1 cellular context compared by ENCODE assay signal in the genomic region with DNA sequence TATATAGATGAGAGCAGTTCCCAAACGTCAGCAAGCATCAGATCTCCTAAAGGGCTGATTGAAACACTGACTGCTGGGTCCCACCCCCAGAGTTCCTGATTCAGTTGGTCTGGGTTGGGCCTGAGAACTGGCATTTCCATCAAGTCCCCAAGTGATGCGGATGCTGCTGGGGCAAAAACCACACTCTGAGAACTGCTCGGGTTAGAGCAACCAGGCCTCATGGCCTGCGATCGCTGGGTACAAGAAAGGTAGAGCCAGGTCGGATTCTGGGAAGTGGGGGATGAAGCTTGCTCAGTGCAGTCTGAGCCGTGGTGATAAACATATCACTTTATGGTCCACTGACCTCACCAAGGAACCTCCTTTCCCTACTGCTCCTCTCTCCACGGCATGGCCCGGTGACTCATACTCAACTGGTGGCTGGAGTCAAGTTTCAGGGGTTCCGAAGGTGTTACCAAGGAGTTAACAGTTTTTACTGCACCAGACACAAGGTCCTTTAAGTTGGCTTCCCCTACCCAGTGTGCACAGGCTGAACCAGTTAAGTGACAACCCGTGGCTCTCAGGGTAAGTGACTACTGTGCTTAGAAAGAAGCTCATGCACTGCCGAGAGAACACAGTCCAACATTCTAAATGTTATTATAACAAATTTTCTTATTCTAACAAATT.
TF ChIP-seq lines count a peak whose summit lies in the region.

No MANE protein-coding gene starts in this region.

TF ChIP-seq in K562, 482 proteins besides CTCF, POLR2A, EP300 and RAD21 (continued from another document and continues in another):
- TF ChIP-seq, protein P1, sequence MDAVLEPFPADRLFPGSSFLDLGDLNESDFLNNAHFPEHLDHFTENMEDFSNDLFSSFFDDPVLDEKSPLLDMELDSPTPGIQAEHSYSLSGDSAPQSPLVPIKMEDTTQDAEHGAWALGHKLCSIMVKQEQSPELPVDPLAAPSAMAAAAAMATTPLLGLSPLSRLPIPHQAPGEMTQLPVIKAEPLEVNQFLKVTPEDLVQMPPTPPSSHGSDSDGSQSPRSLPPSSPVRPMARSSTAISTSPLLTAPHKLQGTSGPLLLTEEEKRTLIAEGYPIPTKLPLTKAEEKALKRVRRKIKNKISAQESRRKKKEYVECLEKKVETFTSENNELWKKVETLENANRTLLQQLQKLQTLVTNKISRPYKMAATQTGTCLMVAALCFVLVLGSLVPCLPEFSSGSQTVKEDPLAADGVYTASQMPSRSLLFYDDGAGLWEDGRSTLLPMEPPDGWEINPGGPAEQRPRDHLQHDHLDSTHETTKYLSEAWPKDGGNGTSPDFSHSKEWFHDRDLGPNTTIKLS (IDR thresholded peaks at IDR 0.05; ENCODE audit: borderline replicate concordance, low read depth) = peak; percentile 32; the same call in 1 of the 2 replicates
- TF ChIP-seq RBBP5 (IDR thresholded peaks at IDR 0.05; ENCODE audit: borderline replicate concordance, insufficient read depth, low read length, poor library complexity, severe bottlenecking) = peak; percentile 61
- peak; percentile 93 for TF ChIP-seq LEF1 (IDR thresholded peaks at IDR 0.05)
- TF ChIP-seq MYBL2 (IDR thresholded peaks at IDR 0.05; ENCODE audit: low read depth) = no peak; the same call in 1 of the 2 replicates
- no peak for TF ChIP-seq MYBL2 (CRISPR knock-in tag; IDR thresholded peaks at IDR 0.05; ENCODE audit: borderline replicate concordance)
- no peak for TF ChIP-seq KLF10 (CRISPR knock-in tag; IDR thresholded peaks at IDR 0.05)
- no peak; the same call in 1 of the 2 replicates for TF ChIP-seq ZNF12 (CRISPR knock-in tag; IDR thresholded peaks at IDR 0.05)
- TF ChIP-seq ZNF165 (CRISPR knock-in tag; IDR thresholded peaks at IDR 0.05; ENCODE audit: borderline replicate concordance) = no peak
- no peak for TF ChIP-seq ZNF551 (CRISPR knock-in tag; IDR thresholded peaks at IDR 0.05)
- 0 out of 2 replicates have a peak, but pooled peaks have one; percentile 8 for TF ChIP-seq ZNF384 (IDR thresholded peaks at IDR 0.05; ENCODE audit: low read depth, low read length)
- TF ChIP-seq ZNF23 (CRISPR knock-in tag; IDR thresholded peaks at IDR 0.05) = no peak
- peak; percentile 99 for TF ChIP-seq ATF3 (IDR thresholded peaks at IDR 0.05)
- TF ChIP-seq ATF3 (CRISPR knock-in tag; conservative IDR thresholded peaks at IDR 0.05) = peak; percentile 98
- TF ChIP-seq ZNF224 (CRISPR knock-in tag; IDR thresholded peaks at IDR 0.05) = no peak
- peak in 1 of 2 experiments; percentile 87; a peak in 2 of 3 replicates for TF ChIP-seq CBX3 (IDR thresholded peaks at IDR 0.05; ENCODE audit: borderline replicate concordance in 1 of 2, low read length in 2 of 2)
- TF ChIP-seq RFX5 (IDR thresholded peaks at IDR 0.05; ENCODE audit: low read depth, low read length) = no peak
- TF ChIP-seq ZBTB33 (CRISPR knock-in tag; IDR thresholded peaks at IDR 0.05) = no peak
- TF ChIP-seq ZNF512 (tag; IDR thresholded peaks at IDR 0.05) = no peak
- TF ChIP-seq HNRNPK (IDR thresholded peaks at IDR 0.05; ENCODE audit: low read depth, low read length, poor library complexity, severe bottlenecking) = no peak
- no peak for TF ChIP-seq TFE3 (CRISPR knock-in tag; IDR thresholded peaks at IDR 0.05)
- TF ChIP-seq DNMT1 (IDR thresholded peaks at IDR 0.05) = no peak
- no peak for TF ChIP-seq ZNF507 (tag; conservative IDR thresholded peaks at IDR 0.05)
- no peak for TF ChIP-seq TCF7L2 (IDR thresholded peaks at IDR 0.05; ENCODE audit: low read depth, low read length)
- TF ChIP-seq CREB1 (IDR thresholded peaks at IDR 0.05) = peak; percentile 70
- 0 out of 2 replicates have a peak, but pooled peaks have one; percentile 27 for TF ChIP-seq CREB1 (CRISPR knock-in tag; IDR thresholded peaks at IDR 0.05)
- no peak for TF ChIP-seq TSC22D4 (tag; IDR thresholded peaks at IDR 0.05)
- TF ChIP-seq CTBP1 (IDR thresholded peaks at IDR 0.05; ENCODE audit: borderline replicate concordance) = peak; percentile 99
- 0 out of 2 replicates have a peak, but pooled peaks have one; percentile 62 for TF ChIP-seq CBX5 (IDR thresholded peaks at IDR 0.05; ENCODE audit: borderline replicate concordance, low read depth)
- peak; percentile 92 for TF ChIP-seq SOX6 (IDR thresholded peaks at IDR 0.05)
- TF ChIP-seq, protein P2, sequence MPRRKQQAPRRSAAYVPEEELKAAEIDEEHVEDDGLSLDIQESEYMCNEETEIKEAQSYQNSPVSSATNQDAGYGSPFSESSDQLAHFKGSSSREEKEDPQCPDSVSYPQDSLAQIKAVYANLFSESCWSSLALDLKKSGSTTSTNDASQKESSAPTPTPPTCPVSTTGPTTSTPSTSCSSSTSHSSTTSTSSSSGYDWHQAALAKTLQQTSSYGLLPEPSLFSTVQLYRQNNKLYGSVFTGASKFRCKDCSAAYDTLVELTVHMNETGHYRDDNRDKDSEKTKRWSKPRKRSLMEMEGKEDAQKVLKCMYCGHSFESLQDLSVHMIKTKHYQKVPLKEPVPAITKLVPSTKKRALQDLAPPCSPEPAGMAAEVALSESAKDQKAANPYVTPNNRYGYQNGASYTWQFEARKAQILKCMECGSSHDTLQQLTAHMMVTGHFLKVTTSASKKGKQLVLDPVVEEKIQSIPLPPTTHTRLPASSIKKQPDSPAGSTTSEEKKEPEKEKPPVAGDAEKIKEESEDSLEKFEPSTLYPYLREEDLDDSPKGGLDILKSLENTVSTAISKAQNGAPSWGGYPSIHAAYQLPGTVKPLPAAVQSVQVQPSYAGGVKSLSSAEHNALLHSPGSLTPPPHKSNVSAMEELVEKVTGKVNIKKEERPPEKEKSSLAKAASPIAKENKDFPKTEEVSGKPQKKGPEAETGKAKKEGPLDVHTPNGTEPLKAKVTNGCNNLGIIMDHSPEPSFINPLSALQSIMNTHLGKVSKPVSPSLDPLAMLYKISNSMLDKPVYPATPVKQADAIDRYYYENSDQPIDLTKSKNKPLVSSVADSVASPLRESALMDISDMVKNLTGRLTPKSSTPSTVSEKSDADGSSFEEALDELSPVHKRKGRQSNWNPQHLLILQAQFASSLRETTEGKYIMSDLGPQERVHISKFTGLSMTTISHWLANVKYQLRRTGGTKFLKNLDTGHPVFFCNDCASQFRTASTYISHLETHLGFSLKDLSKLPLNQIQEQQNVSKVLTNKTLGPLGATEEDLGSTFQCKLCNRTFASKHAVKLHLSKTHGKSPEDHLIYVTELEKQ (CRISPR knock-in tag; IDR thresholded peaks at IDR 0.05) = no peak
- TF ChIP-seq CEBPG (CRISPR knock-in tag; IDR thresholded peaks at IDR 0.05) = no peak
- no peak for TF ChIP-seq CEBPG (tag; conservative IDR thresholded peaks at IDR 0.05 in 1 of 2, IDR thresholded peaks at IDR 0.05 in 1 of 2)
- TF ChIP-seq CHD1 (IDR thresholded peaks at IDR 0.05; ENCODE audit: low read length) = peak; percentile 46
- TF ChIP-seq WHSC1 (IDR thresholded peaks at IDR 0.05; ENCODE audit: low read length) = no peak
- no peak for TF ChIP-seq ZBTB26 (CRISPR knock-in tag; IDR thresholded peaks at IDR 0.05)
- peak; percentile 29 for TF ChIP-seq HNRNPLL (IDR thresholded peaks at IDR 0.05; ENCODE audit: low read depth, low read length, poor library complexity, severe bottlenecking)
- TF ChIP-seq ZNF77 (CRISPR knock-in tag; IDR thresholded peaks at IDR 0.05) = no peak
- no peak for TF ChIP-seq NUFIP1 (IDR thresholded peaks at IDR 0.05; ENCODE audit: partially characterized antibody)
- TF ChIP-seq EGR1 (conservative IDR thresholded peaks at IDR 0.05) = peak; percentile 65; the same call in 1 of the 2 replicates
- TF ChIP-seq SNRNP70 (optimal IDR thresholded peaks at IDR 0.05; ENCODE audit: low read depth, low read length) = no peak
- no peak for TF ChIP-seq ZNF354B (CRISPR knock-in tag; IDR thresholded peaks at IDR 0.05)
- TF ChIP-seq NCOA6 (IDR thresholded peaks at IDR 0.05) = peak; percentile 53; the same call in 1 of the 2 replicates
- peak; percentile 10 for TF ChIP-seq BRD9 (IDR thresholded peaks at IDR 0.05; ENCODE audit: low read depth, partially characterized antibody)
- TF ChIP-seq, protein P3, sequence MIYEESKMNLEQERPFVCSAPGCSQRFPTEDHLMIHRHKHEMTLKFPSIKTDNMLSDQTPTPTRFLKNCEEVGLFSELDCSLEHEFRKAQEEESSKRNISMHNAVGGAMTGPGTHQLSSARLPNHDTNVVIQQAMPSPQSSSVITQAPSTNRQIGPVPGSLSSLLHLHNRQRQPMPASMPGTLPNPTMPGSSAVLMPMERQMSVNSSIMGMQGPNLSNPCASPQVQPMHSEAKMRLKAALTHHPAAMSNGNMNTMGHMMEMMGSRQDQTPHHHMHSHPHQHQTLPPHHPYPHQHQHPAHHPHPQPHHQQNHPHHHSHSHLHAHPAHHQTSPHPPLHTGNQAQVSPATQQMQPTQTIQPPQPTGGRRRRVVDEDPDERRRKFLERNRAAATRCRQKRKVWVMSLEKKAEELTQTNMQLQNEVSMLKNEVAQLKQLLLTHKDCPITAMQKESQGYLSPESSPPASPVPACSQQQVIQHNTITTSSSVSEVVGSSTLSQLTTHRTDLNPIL (CRISPR knock-in tag; IDR thresholded peaks at IDR 0.05) = 0 out of 2 replicates have a peak, but pooled peaks have one; percentile 28
- no peak for TF ChIP-seq ZNF695 (CRISPR knock-in tag; IDR thresholded peaks at IDR 0.05)
- TF ChIP-seq PTTG1 (tag; IDR thresholded peaks at IDR 0.05; ENCODE audit: low read depth) = no peak
- no peak for TF ChIP-seq POLR2B (IDR thresholded peaks at IDR 0.05; ENCODE audit: low read depth, partially characterized antibody)
- no peak for TF ChIP-seq NR1H2 (CRISPR knock-in tag; IDR thresholded peaks at IDR 0.05)
- no peak; the same call in 1 of the 2 replicates for TF ChIP-seq ZNF324 (CRISPR knock-in tag; IDR thresholded peaks at IDR 0.05)
- no peak for TF ChIP-seq RBM22 (IDR thresholded peaks at IDR 0.05; ENCODE audit: low read depth, low read length, poor library complexity, severe bottlenecking)
- 0 out of 2 replicates have a peak, but pooled peaks have one; percentile 32 for TF ChIP-seq TRIM28 (IDR thresholded peaks at IDR 0.05)
- no peak for TF ChIP-seq PHTF2 (CRISPR knock-in tag; IDR thresholded peaks at IDR 0.05)
- TF ChIP-seq DEAF1 (CRISPR knock-in tag; IDR thresholded peaks at IDR 0.05) = no peak
- peak; percentile 91 for TF ChIP-seq MTA3 (IDR thresholded peaks at IDR 0.05; ENCODE audit: borderline replicate concordance)
